8 cellular contexts compared by ENCODE assay signal in genomic region chrX:51336584-51336983, GRCh38. TPM values are rescaled to one million over a fixed set of nuclear protein-coding genes. Genes with fewer than 3 reads are reported as not detected.
DNase-seq lines count a peak whose midpoint lies in the region; ATAC-seq, FAIRE-seq and TF ChIP-seq lines count a peak whose summit lies in the region.

No MANE protein-coding gene starts in this region.

- POLR2A ChIA-PET in Caco-2 (lab: Charles Lee) = no interaction called here
- POLR2A ChIA-PET in activated CD8-positive, alpha-beta T cell treated with anti-CD3 and anti-CD28 coated beads for 36 hours (lab: Charles Lee) = no interaction called here

- no peak for FAIRE-seq in small intestine (lab: Jason Lieb, UNC)

- no peaks in the 10 kb centered on the region for H3K27me3 ChIP-seq in Caco-2 (replicated peaks; ENCODE audit: control insufficient read depth, insufficient read depth, low read length)
- peaks cover 0 to 2% of the 10 kb centered on the region in 2 donors for H3K27me3 ChIP-seq in small intestine (ENCODE audit: control insufficient read depth in 2 of 2, insufficient read depth in 2 of 2, low read length in 2 of 2)

- peak; percentile 88 for ATAC-seq in GM18867 (IDR thresholded peaks at IDR 0.05; ENCODE audit: unreplicated experiment)
- ATAC-seq in activated CD8-positive, alpha-beta T cell treated with anti-CD3 and anti-CD28 coated beads for 36 hours = peak; percentile 69

- 12 to 15% (median 13%) methylated on average over 3 of the region's 3 CpGs for WGBS in small intestine, 3 donors
- 2 to 13% methylated on average over 3 of the region's 3 CpGs for WGBS in lower leg skin, 2 donors

- no peaks in the 10 kb centered on the region for H3K4me1 ChIP-seq in Caco-2
- H3K4me1 ChIP-seq in small intestine (ENCODE audit: control insufficient read depth in 2 of 2, insufficient read depth in 1 of 2, low read depth in 1 of 2, low read length in 1 of 2) = no peaks in the 10 kb centered on the region

- DNase-seq in Caco-2 (peak; percentile 19 to 27), NCI-H1092 (lab: John Stamatoyannopoulos, UW) (peak; percentile 2), head of caudate nucleus (peak in 28 of 42 donors; percentile 2 to 65 (median 24)), small intestine (peak; percentile 8), UCSD-AML1 (lab: John Stamatoyannopoulos, UW; ENCODE audit: unreplicated experiment) (no peak), lower leg skin (ENCODE audit: low spot score in 2 of 2) (no peak)
- peak; percentile 29 for DNase-seq in activated CD8-positive, alpha-beta T cell treated with anti-CD3 and anti-CD28 coated beads for 36 hours

- no peak overlapping the region for H3K27ac ChIP-seq in small intestine (ENCODE audit: low read depth in 1 of 2, low read length in 1 of 2)

- no peak for TF ChIP-seq POLR2A in lower leg skin (IDR thresholded peaks at IDR 0.05)

- intact Hi-C loops in Caco-2 (cut with micrococcal nuclease; ENCODE audit: unreplicated experiment) = loop anchor here (1.0 to 2.0 kb wide), 2 partner anchors 84 to 124 kb away; no protein-coding TSS in a partner anchor
- intact Hi-C loops in activated CD8-positive, alpha-beta T cell treated with anti-CD3 and anti-CD28 coated beads for 36 hours (cut with micrococcal nuclease) = loop anchor here (5.0 kb wide), 1 partner anchor 86 kb away; no protein-coding TSS in a partner anchor
- intact Hi-C loops in head of caudate nucleus (cut with DNase I) = no loop called here
- intact Hi-C loops in lower leg skin (cut with DNase I; ENCODE audit: low total_unique reads) = no loop called here

- H3K36me3 ChIP-seq in Caco-2 (ENCODE audit: control insufficient read depth, insufficient read depth, low read length) = no peaks in the 10 kb centered on the region
- no peaks in the 10 kb centered on the region for H3K36me3 ChIP-seq in small intestine (ENCODE audit: control insufficient read depth in 2 of 2, insufficient read depth in 2 of 2, low read length in 2 of 2)

- peaks cover 7% of the 10 kb centered on the region for H3K27me3 Mint-ChIP-seq in Caco-2 (ENCODE audit: insufficient read depth, unreplicated experiment)
- H3K27me3 Mint-ChIP-seq in activated CD8-positive, alpha-beta T cell treated with anti-CD3 and anti-CD28 coated beads for 36 hours = no peaks in the 10 kb centered on the region

- H3K4me3 ChIP-seq in Caco-2 (ENCODE audit: low read depth, low read length) (no peak overlapping the region), small intestine (ENCODE audit: low read depth in 1 of 2, low read length in 2 of 2) (no peak overlapping the region), lower leg skin (ENCODE audit: low read depth, poor library complexity, severe bottlenecking) (no peak overlapping the region)

- H3K4me3 Mint-ChIP-seq in Caco-2 (ENCODE audit: unreplicated experiment) = no peak overlapping the region
- H3K4me3 Mint-ChIP-seq in activated CD8-positive, alpha-beta T cell treated with anti-CD3 and anti-CD28 coated beads for 36 hours = no peak overlapping the region

- TF ChIP-seq CTCF in Caco-2 (IDR thresholded peaks at IDR 0.05; ENCODE audit: insufficient read depth in 1 of 2, low read depth in 1 of 2, low read length in 1 of 2, severe bottlenecking in 1 of 2, unreplicated experiment in 1 of 2) (peak; percentile 11 to 43), lower leg skin (IDR thresholded peaks at IDR 0.05) (no peak)
- peak; percentile 40 for TF ChIP-seq CTCF in activated CD8-positive, alpha-beta T cell treated with anti-CD3 and anti-CD28 coated beads for 36 hours (IDR thresholded peaks at IDR 0.05)

- H3K9me3 ChIP-seq in Caco-2 (no peaks in the 10 kb centered on the region), small intestine (ENCODE audit: control insufficient read depth, low read depth) (no peaks in the 10 kb centered on the region)

- H3K36me3 Mint-ChIP-seq in Caco-2 (ENCODE audit: insufficient read depth, unreplicated experiment) = no peaks in the 10 kb centered on the region
- H3K36me3 Mint-ChIP-seq in activated CD8-positive, alpha-beta T cell treated with anti-CD3 and anti-CD28 coated beads for 36 hours (ENCODE audit: low read depth) = no peaks in the 10 kb centered on the region

- no TSS peak for BruUV-seq in Caco-2 (replicated peaks; lab: Mats Ljungman, UMichigan)

- no peaks in the 10 kb centered on the region for H3K4me1 Mint-ChIP-seq in Caco-2 (ENCODE audit: low read depth, unreplicated experiment)
- peaks cover 3% of the 10 kb centered on the region for H3K4me1 Mint-ChIP-seq in activated CD8-positive, alpha-beta T cell treated with anti-CD3 and anti-CD28 coated beads for 36 hours (ENCODE audit: low read depth)

- CTCF ChIA-PET in Caco-2 (lab: Charles Lee) = interaction anchor here (0.6 to 2.3 kb wide), 5 partner anchors 26 to 125 kb away, joined by 3 to 17 read pairs (median 6); no protein-coding TSS in a partner anchor
- CTCF ChIA-PET in activated CD8-positive, alpha-beta T cell treated with anti-CD3 and anti-CD28 coated beads for 36 hours (lab: Charles Lee) = interaction anchor here (1.1 to 7.6 kb wide), 11 partner anchors 10 to 187 kb away, joined by 3 to 83 read pairs (median 4); no protein-coding TSS in a partner anchor

- H3K27ac Mint-ChIP-seq in Caco-2 (ENCODE audit: unreplicated experiment) = no peak overlapping the region
- H3K27ac Mint-ChIP-seq in activated CD8-positive, alpha-beta T cell treated with anti-CD3 and anti-CD28 coated beads for 36 hours = no peak overlapping the region

- no peaks in the 10 kb centered on the region for H3K9me3 Mint-ChIP-seq in Caco-2 (ENCODE audit: unreplicated experiment)
- H3K9me3 Mint-ChIP-seq in activated CD8-positive, alpha-beta T cell treated with anti-CD3 and anti-CD28 coated beads for 36 hours = no peaks in the 10 kb centered on the region

RNA-seq across cellular contexts. Expression of gene NUDT10, which starts 4.0 kb away (rescaled TPM):
- total RNA-seq in Caco-2 (2022) (not detected in 2 replicates), lower leg skin (1 to 10 TPM in 3 of 4 donors, under 1 TPM in 1; 0.42 to 1.8 (median 1.2) TPM)
- 1 to 10 TPM; 3.5 to 4.9 TPM for total RNA-seq in activated CD8-positive, alpha-beta T cell treated with anti-CD3 and anti-CD28 coated beads for 36 hours
- polyA plus RNA-seq in small intestine = 1 to 10 TPM in 2 of 3 donors, not detected in 1; 1.3 to 1.4 TPM

Comparison
In these comparisons a context has a peak if more than half of its experiments do, and no peak if none do; other contexts are left out.
1. DNase-seq: peak in Caco-2 (2 of 2), NCI-H1092 (single experiment), activated CD8-positive, alpha-beta T cell treated with anti-CD3 and anti-CD28 coated beads for 36 hours (single experiment), head of caudate nucleus (28 of 42) and small intestine (single experiment); none in UCSD-AML1 (single experiment) and lower leg skin (0 of 2).
2. CTCF ChIP-seq: peak in Caco-2 (2 of 2) and activated CD8-positive, alpha-beta T cell treated with anti-CD3 and anti-CD28 coated beads for 36 hours (single experiment); none in lower leg skin (0 of 3).
3. intact Hi-C loops: an anchor here in Caco-2 (1.0 to 2.0 kb wide) and activated CD8-positive, alpha-beta T cell treated with anti-CD3 and anti-CD28 coated beads for 36 hours (5.0 kb wide); none called in head of caudate nucleus and lower leg skin.